In genomic region chr6:36769676-36770499, GRCh38 we compare ENCODE assay signal across 8 cellular contexts.
DNase-seq lines count a peak whose midpoint lies in the region; ATAC-seq and TF ChIP-seq lines count a peak whose summit lies in the region.

No MANE protein-coding gene starts in this region.

- peaks cover 12% of the 10 kb centered on the region for H3K27me3 ChIP-seq in DOHH2 (ENCODE audit: control insufficient read depth, low read length)

- ATAC-seq in GM21526 (IDR thresholded peaks at IDR 0.05; ENCODE audit: low FRiP score, unreplicated experiment) (no peak), GM18870 (IDR thresholded peaks at IDR 0.05; ENCODE audit: unreplicated experiment) (no peak)

- H3K4me3 ChIP-seq in DOHH2 (ENCODE audit: low read length), result 0 out of 2 replicates have a peak overlapping the region, but pooled peaks have one; percentile 6

- no peaks in the 10 kb centered on the region for H3K36me3 ChIP-seq in DOHH2 (ENCODE audit: control insufficient read depth, low read length)

- H3K4me1 ChIP-seq in DOHH2 (ENCODE audit: control insufficient read depth, low read length), result peaks cover 34% of the 10 kb centered on the region

- H3K27ac ChIP-seq in DOHH2 (ENCODE audit: low read depth, low read length), result no peak overlapping the region

- peak overlapping the region; percentile 62 for H3K4me3 Mint-ChIP-seq in activated naive CD8-positive, alpha-beta T cell

- DNase-seq in NCI-H69 (lab: John Stamatoyannopoulos, UW), result peak; percentile 42
- peak; percentile 24 to 54 for DNase-seq in lung microvascular endothelial cell (ENCODE audit: low read depth in 2 of 2)
- DNase-seq in NCI-H2196 (lab: John Stamatoyannopoulos, UW; ENCODE audit: unreplicated experiment), result no peak
- no peak for DNase-seq in DMS114 treated with DMSO at 0.1 percent for 48 hours (lab: John Stamatoyannopoulos, UW; ENCODE audit: unreplicated experiment)

- H3K9me2 ChIP-seq in DOHH2 (replicated peaks; ENCODE audit: control insufficient read depth, low read length), result no peaks in the 10 kb centered on the region

- no peaks in the 10 kb centered on the region for H3K36me3 Mint-ChIP-seq in activated naive CD8-positive, alpha-beta T cell

- TF ChIP-seq CTCF in DOHH2 (IDR thresholded peaks at IDR 0.05; ENCODE audit: low read depth, low read length, poor library complexity, severe bottlenecking), result no peak

- H3K79me2 ChIP-seq in DOHH2 (ENCODE audit: control insufficient read depth, low read length), result no peaks in the 10 kb centered on the region

- H3F3A ChIP-seq in DOHH2 (ENCODE audit: control insufficient read depth, insufficient read depth), result no peaks in the 10 kb centered on the region

- H3K27me3 Mint-ChIP-seq in activated naive CD8-positive, alpha-beta T cell, result no peaks in the 10 kb centered on the region

- H4K20me1 ChIP-seq in DOHH2 (ENCODE audit: control insufficient read depth, insufficient read depth, low read depth, low read length), result no peaks in the 10 kb centered on the region

- peak overlapping the region; percentile 29 for H3K4me2 ChIP-seq in DOHH2 (ENCODE audit: low read length)

- H3K9me3 ChIP-seq in DOHH2 (ENCODE audit: control insufficient read depth, insufficient read depth, low read length), result no peaks in the 10 kb centered on the region

- H3K9me3 Mint-ChIP-seq in activated naive CD8-positive, alpha-beta T cell (ENCODE audit: low read depth), result no peaks in the 10 kb centered on the region

- peaks cover 45% of the 10 kb centered on the region for H3K4me1 Mint-ChIP-seq in activated naive CD8-positive, alpha-beta T cell (ENCODE audit: low read depth)

- peak overlapping the region; percentile 68 for H3K27ac Mint-ChIP-seq in activated naive CD8-positive, alpha-beta T cell

Comparison
In these comparisons a context has a peak if more than half of its experiments do, and no peak if none do; other contexts are left out.
1. DNase-seq: peak in NCI-H69 (single experiment) and lung microvascular endothelial cell (2 of 2); none in NCI-H2196 (single experiment) and DMS114 treated with DMSO at 0.1 percent for 48 hours (single experiment).